Comparison of ENCODE assay signal across 25 cellular contexts in the genomic region with DNA sequence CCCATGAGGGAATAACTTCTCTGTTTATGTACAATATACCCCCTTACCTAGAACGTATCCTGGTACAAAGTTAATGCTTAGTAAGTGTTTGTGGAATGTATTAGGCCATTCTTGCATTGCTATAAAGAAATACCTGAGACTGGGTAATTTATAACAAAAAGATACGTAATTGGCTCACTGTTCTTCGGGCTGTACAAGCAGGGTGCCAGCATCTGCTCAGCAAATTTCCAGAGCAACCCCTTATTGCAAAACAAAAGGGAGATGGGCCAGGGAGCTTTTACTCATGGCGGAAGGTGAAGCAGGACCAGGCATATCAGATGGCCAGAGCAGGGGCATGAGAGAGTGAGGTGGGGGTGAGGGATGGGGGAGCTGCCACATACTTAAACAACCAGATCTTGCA.
"Had no signal": no experiment of that assay in that cellular context is flagged by ENCODE, and none has a peak within 500 bp of the region (broad histone marks: within the 10 kb centered on the region; RNA-seq: fewer than 3 reads in every experiment).

No MANE protein-coding gene starts in this region.

- H3K4me1 ChIP-seq: ascending aorta had no signal

- H3K27me3 ChIP-seq: ascending aorta had no signal

- H3K27ac ChIP-seq: ascending aorta, VCaP had no signal

- H3K9me3 ChIP-seq: ascending aorta had no signal

- ATAC-seq: activated CD8-positive, alpha-beta memory T cell treated with anti-CD3 and anti-CD28 coated beads, Interleukin-2, amount 10 ng/mL, durations not matched to agents 7 days and 5 days; activated CD8-positive, alpha-beta T cell treated with anti-CD3 and anti-CD28 coated beads, Interleukin-2, amount 10 ng/mL, durations not matched to agents 7 days and 5 days; activated naive CD8-positive, alpha-beta T cell treated with anti-CD3 and anti-CD28 coated beads, Interleukin-2, amount 50 U/mL, for 24 hours; T-cell; T-helper 17 cell had no signal

- H3K4me3 ChIP-seq: ascending aorta had no signal

- DNase-seq: activated B cell treated with CpG ODN at 0.5 μM for 24 hours; activated CD4-positive, alpha-beta memory T cell treated with anti-CD3 and anti-CD28 coated beads, Interleukin-2, amount 10 ng/mL, durations not matched to agents 7 days and 5 days; activated CD4-positive, alpha-beta T cell treated with anti-CD3 and anti-CD28 coated beads for 4 hours; activated CD4-positive, alpha-beta T cell treated with anti-CD3 and anti-CD28 coated beads, Interleukin-2, amount 10 ng/mL, durations not matched to agents 24 days and 14 days; activated CD4-positive, alpha-beta T cell treated with anti-CD3 and anti-CD28 coated beads, Interleukin-2, amount 50 U/mL, for 48 hours; activated CD4-positive, CD25-positive, alpha-beta regulatory T cell treated with anti-CD3 and anti-CD28 coated beads, Interleukin-2, amount 50 U/mL, for 72 hours; activated CD8-positive, alpha-beta memory T cell treated with anti-CD3 and anti-CD28 coated beads for 24 hours; activated CD8-positive, alpha-beta memory T cell treated with anti-CD3 and anti-CD28 coated beads, Interleukin-2, amount 10 ng/mL, durations not matched to agents 7 days and 5 days; activated CD8-positive, alpha-beta memory T cell treated with anti-CD3 and anti-CD28 coated beads, Interleukin-2, amount 50 U/mL, for 48 hours; activated CD8-positive, alpha-beta T cell treated with anti-CD3 and anti-CD28 coated beads, Interleukin-2, amount 10 ng/mL, durations not matched to agents 7 days and 5 days; activated effector memory CD4-positive, alpha-beta T cell treated with Interleukin-2 at 50 U/mL for 16 hours; activated gamma-delta T cell; activated naive CD4-positive, alpha-beta T cell treated with anti-CD3 and anti-CD28 coated beads, Interleukin-2, amount 10 ng/mL, durations not matched to agents 7 days and 5 days; activated naive CD4-positive, alpha-beta T cell treated with Interleukin-2 at 50 U/mL for 16 hours; activated naive CD8-positive, alpha-beta T cell treated with anti-CD3 and anti-CD28 coated beads, Interleukin-2, amount 10 ng/mL, durations not matched to agents 7 days and 5 days; activated naive CD8-positive, alpha-beta T cell treated with anti-CD3 and anti-CD28 coated beads, Interleukin-2, amount 50 U/mL, for 24 hours; activated T-cell treated with anti-CD3 and anti-CD28 coated beads, Interleukin-2, amount 50 U/mL, for 24 hours; activated T-cell treated with anti-CD3 and anti-CD28 coated beads, Interleukin-2, amount 50 U/mL, for 48 hours; amygdala; anterior cingulate cortex; central memory CD4-positive, alpha-beta T cell; T-cell; T-helper 17 cell had no signal

- H3K36me3 ChIP-seq: ascending aorta had no signal
